ENCODE assay signal across 7 cellular contexts in the genomic region with DNA sequence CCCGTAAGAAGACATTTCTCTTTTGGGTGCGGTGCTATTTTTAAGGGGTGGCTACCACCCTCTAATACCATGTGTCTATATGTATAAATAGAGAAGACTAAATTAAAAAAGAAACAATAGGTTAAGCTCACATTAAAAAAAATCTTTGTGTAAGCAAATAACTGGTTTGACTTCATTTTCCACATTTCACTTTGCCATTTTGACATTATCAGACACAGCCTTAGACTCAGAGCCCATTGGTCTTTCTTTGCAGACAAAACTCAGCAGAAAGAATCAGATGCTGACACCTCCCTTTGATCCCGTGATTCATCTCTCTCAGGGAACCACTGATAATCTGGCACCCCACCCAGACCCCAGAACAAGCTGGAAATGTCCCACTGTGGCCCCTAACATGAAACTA.
"Had no signal": no experiment of that assay in that cellular context is flagged by ENCODE, and none has a peak within 500 bp of the region (broad histone marks: within the 10 kb centered on the region; RNA-seq: fewer than 3 reads in every experiment).

No MANE protein-coding gene starts in this region.

- H3K27ac Mint-ChIP-seq: H9 had no signal

- H3K9me3 Mint-ChIP-seq: H9 had no signal

- DNase-seq: GM23248, GOT3, H9, HCEC 1CT, IMR-90 had no signal

- H3K4me3 Mint-ChIP-seq: H9 had no signal

- FAIRE-seq: HTR-8/SVneo, K562 had no signal

- ATAC-seq: K562 had no signal
